In the genomic region with DNA sequence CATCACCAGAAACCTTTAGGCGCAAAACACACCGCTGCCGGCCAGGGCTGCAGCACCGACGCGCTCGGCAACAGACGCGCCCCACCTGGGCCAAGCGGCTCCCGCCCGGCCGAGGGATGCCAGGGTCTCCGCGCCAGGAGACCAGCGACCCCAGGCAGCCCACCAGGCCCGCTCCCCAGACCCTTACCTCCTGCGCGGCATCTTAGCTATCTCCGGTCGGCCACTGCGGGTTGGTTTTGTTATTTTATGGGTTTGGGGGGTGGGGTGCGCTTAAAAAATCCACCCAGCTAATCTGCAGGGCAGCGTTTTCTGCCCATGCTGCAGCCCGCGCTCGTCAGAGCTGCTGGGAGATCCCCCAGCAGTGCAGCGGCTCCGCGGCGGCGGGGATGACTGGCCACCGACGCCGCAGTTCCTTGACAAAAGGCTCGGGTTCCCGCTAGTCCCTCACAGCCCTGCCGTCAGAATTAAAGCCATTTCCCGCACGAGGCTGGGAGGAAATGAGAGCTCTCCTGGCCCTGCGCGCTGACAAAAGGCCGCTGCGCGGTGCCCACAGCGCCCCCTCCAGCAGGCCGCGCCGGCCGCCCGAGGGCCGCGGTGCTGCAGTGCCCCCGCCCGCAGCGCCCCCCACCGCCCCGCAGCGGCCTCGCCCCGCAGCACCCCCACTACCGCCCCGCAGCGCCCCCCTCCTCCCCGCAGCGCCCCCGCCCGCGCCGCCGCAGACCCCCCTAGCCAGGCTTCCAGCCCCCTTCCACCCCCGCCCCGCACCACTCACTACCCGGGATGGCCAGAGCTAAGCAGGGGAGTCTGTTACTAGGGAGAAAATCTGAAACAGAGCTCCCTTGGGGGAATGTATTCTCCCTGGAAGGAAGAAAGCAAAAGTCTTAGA, we compare ENCODE assay signal across 7 cellular contexts. TPM values are rescaled to one million over a fixed set of nuclear protein-coding genes. Genes with fewer than 3 reads are reported as not detected.
A peak's percentile ranks its signal among the peaks of the same experiment; 100 is the strongest.
DNase-seq lines count a peak whose midpoint lies in the region; ATAC-seq and TF ChIP-seq lines count a peak whose summit lies in the region.

A gene with protein sequence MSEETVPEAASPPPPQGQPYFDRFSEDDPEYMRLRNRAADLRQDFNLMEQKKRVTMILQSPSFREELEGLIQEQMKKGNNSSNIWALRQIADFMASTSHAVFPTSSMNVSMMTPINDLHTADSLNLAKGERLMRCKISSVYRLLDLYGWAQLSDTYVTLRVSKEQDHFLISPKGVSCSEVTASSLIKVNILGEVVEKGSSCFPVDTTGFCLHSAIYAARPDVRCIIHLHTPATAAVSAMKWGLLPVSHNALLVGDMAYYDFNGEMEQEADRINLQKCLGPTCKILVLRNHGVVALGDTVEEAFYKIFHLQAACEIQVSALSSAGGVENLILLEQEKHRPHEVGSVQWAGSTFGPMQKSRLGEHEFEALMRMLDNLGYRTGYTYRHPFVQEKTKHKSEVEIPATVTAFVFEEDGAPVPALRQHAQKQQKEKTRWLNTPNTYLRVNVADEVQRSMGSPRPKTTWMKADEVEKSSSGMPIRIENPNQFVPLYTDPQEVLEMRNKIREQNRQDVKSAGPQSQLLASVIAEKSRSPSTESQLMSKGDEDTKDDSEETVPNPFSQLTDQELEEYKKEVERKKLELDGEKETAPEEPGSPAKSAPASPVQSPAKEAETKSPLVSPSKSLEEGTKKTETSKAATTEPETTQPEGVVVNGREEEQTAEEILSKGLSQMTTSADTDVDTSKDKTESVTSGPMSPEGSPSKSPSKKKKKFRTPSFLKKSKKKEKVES (minus strand): TSS at position 502 of the 886 bp plus-strand sequence. CDS start 61,792 bp downstream, outside the sequence.

- no peaks in the 10 kb centered on the region for H3K36me3 ChIP-seq in testis (ENCODE audit: low read depth, missing control alignments)

- TF ChIP-seq CTCF in GM13976 (IDR thresholded peaks at IDR 0.05; ENCODE audit: borderline replicate concordance, control extremely low read depth, extremely low read depth, insufficient read depth, missing control alignments) = peak; percentile 28
- TF ChIP-seq CTCF in nephron (IDR thresholded peaks at IDR 0.05; ENCODE audit: unreplicated experiment in 3 of 3) = peak; percentile 23 to 32 (median 30)
- peak in 1 of 3 experiments; percentile 24 for TF ChIP-seq CTCF in testis (IDR thresholded peaks at IDR 0.05)

- no peak within 1 kb of the TSS for H3K27ac Mint-ChIP-seq in activated CD8-positive, alpha-beta memory T cell treated with anti-CD3 and anti-CD28 coated beads, Interleukin-2, amount 10 ng/mL, durations not matched to agents 7 days and 5 days
- H3K27ac Mint-ChIP-seq in nephron = no peak within 1 kb of the TSS

- 0 to 1% methylated on average over 1 to 61 of the region's 74 CpGs for WGBS in testis, 2 donors

- no peaks in the 10 kb centered on the region for H3K36me3 Mint-ChIP-seq in activated CD8-positive, alpha-beta memory T cell treated with anti-CD3 and anti-CD28 coated beads, Interleukin-2, amount 10 ng/mL, durations not matched to agents 7 days and 5 days
- H3K36me3 Mint-ChIP-seq in nephron (ENCODE audit: low read depth) = no peaks in the 10 kb centered on the region

- DNase-seq in GM13976 (ENCODE audit: low spot score) (peak; percentile 70), NCI-H2171 (lab: John Stamatoyannopoulos, UW) (peak; percentile 73), testis (peak; percentile 30)
- DNase-seq in activated CD8-positive, alpha-beta memory T cell treated with anti-CD3 and anti-CD28 coated beads, Interleukin-2, amount 10 ng/mL, durations not matched to agents 7 days and 5 days = peak; percentile 65

- CTCF ChIA-PET in activated CD8-positive, alpha-beta memory T cell treated with anti-CD3 and anti-CD28 coated beads, Interleukin-2, amount 10 ng/mL, durations not matched to agents 7 days and 5 days (lab: Charles Lee) = interaction anchor here (0.9 to 1.9 kb wide), 7 partner anchors 17 to 464 kb away, joined by 3 to 6 read pairs (median 4); no protein-coding TSS in a partner anchor

- peaks cover 18% of the 10 kb centered on the region for H3K4me1 Mint-ChIP-seq in activated CD8-positive, alpha-beta memory T cell treated with anti-CD3 and anti-CD28 coated beads, Interleukin-2, amount 10 ng/mL, durations not matched to agents 7 days and 5 days
- H3K4me1 Mint-ChIP-seq in nephron = peaks cover 11% of the 10 kb centered on the region

- no peaks in the 10 kb centered on the region for H3K9me3 Mint-ChIP-seq in activated CD8-positive, alpha-beta memory T cell treated with anti-CD3 and anti-CD28 coated beads, Interleukin-2, amount 10 ng/mL, durations not matched to agents 7 days and 5 days (ENCODE audit: low read depth)
- no peaks in the 10 kb centered on the region for H3K9me3 Mint-ChIP-seq in nephron

- intact Hi-C loops in testis (cut with DNase I; ENCODE audit: low total_unique reads) = no loop called here

- in situ Hi-C loops in GM13976 (cut with MboI; ENCODE audit: low sequenced_read_pairs, unreplicated experiment) = no loop called here

- peaks cover 8% of the 10 kb centered on the region for H3K4me1 ChIP-seq in testis

- H3K9me3 ChIP-seq in testis = no peaks in the 10 kb centered on the region

- H3K27me3 ChIP-seq in testis = no peaks in the 10 kb centered on the region

- ATAC-seq in activated CD8-positive, alpha-beta memory T cell treated with anti-CD3 and anti-CD28 coated beads, Interleukin-2, amount 10 ng/mL, durations not matched to agents 7 days and 5 days = peak; percentile 72
- peak; percentile 62 for ATAC-seq in esophagus mucosa
- ATAC-seq in GM21381 (IDR thresholded peaks at IDR 0.05; ENCODE audit: unreplicated experiment) = no peak

- no peak for TF ChIP-seq POLR2A in testis (IDR thresholded peaks at IDR 0.05)

- peak within 1 kb of the TSS; percentile 46 to 57 for H3K4me3 ChIP-seq in testis

- no peak within 1 kb of the TSS for H3K27ac ChIP-seq in testis

- H3K27me3 Mint-ChIP-seq in activated CD8-positive, alpha-beta memory T cell treated with anti-CD3 and anti-CD28 coated beads, Interleukin-2, amount 10 ng/mL, durations not matched to agents 7 days and 5 days = peaks cover 81% of the 10 kb centered on the region
- H3K27me3 Mint-ChIP-seq in nephron (ENCODE audit: low read depth) = peaks cover 82% of the 10 kb centered on the region

- H3K4me3 Mint-ChIP-seq in activated CD8-positive, alpha-beta memory T cell treated with anti-CD3 and anti-CD28 coated beads, Interleukin-2, amount 10 ng/mL, durations not matched to agents 7 days and 5 days = peak within 1 kb of the TSS; percentile 63
- peak within 1 kb of the TSS; percentile 85 to 92 (median 89) for H3K4me3 Mint-ChIP-seq in nephron

RNA-seq across cellular contexts. Expression of the gene that starts here (rescaled TPM):
- total RNA-seq in activated CD8-positive, alpha-beta memory T cell treated with anti-CD3 and anti-CD28 coated beads, Interleukin-2, amount 10 ng/mL, durations not matched to agents 7 days and 5 days = 1 to 10 TPM in 1 of 2 experiments, under 1 TPM in 1; 0.45 to 1.2 TPM
- 0.56 TPM for total RNA-seq in esophagus mucosa
- 1 to 10 TPM; 5.1 to 6.1 TPM for total RNA-seq in testis
- polyA plus RNA-seq in testis (ENCODE audit: insufficient read depth, low read depth, low replicate concordance) = 5.8 TPM

Comparison
In these comparisons a context has a peak if more than half of its experiments do, and no peak if none do; other contexts are left out.
1. Peak in ATAC-seq in esophagus mucosa; RNA of the gene not detected or under 1 TPM.